ENCODE assay signal across 17 cellular contexts in the genomic region with DNA sequence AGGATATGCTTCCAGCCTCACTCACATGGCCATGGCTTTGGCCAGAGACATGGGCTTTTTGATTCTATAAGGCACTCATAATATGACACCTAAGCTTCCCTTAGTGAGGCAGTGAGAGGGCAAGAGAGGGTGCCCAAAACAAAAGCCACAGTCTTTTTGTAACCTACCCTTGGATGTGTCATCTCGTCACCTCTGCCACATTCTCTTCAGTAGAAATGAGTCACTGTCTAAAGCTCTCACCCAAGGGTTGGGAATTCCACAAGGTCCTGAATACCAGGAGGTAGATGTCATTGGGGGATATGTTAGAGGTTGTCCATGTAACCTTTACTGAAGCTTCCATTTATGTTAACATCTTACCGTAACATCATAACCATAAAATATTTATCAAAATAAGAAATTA.
DNase-seq lines count a peak whose midpoint lies in the region; ATAC-seq and TF ChIP-seq lines count a peak whose summit lies in the region.
"Had no signal": no experiment of that assay in that cellular context is flagged by ENCODE, and none has a peak within 500 bp of the region (broad histone marks: within the 10 kb centered on the region; RNA-seq: fewer than 3 reads in every experiment).

No MANE protein-coding gene starts in this region.

- no peaks in the 10 kb centered on the region for H3K27me3 Mint-ChIP-seq in activated T-cell treated with anti-CD3 and anti-CD28 coated beads, Interleukin-2, amount 50 U/mL, for 4 hours (ENCODE audit: low read depth)
- H3K27me3 Mint-ChIP-seq in activated T-cell treated with anti-CD3 and anti-CD28 coated beads, Interleukin-2, amount 50 U/mL, for 24 hours: no peaks in the 10 kb centered on the region
- H3K27me3 Mint-ChIP-seq: activated naive CD4-positive, alpha-beta T cell treated with anti-CD3 and anti-CD28 coated beads, Interleukin-2, amount 50 U/mL, for 24 hours; memory B cell had no signal

- no peak overlapping the region for H3K27ac ChIP-seq in uterus
- H3K27ac ChIP-seq: spleen, thoracic aorta had no signal

- H3K27ac Mint-ChIP-seq in activated T-cell treated with anti-CD3 and anti-CD28 coated beads, Interleukin-2, amount 50 U/mL, for 24 hours: no peak overlapping the region
- H3K27ac Mint-ChIP-seq: activated naive CD4-positive, alpha-beta T cell treated with anti-CD3 and anti-CD28 coated beads, Interleukin-2, amount 50 U/mL, for 24 hours; memory B cell had no signal

- peaks cover under 1% of the 10 kb centered on the region for H3K4me1 Mint-ChIP-seq in activated T-cell treated with anti-CD3 and anti-CD28 coated beads, Interleukin-2, amount 50 U/mL, for 4 hours (ENCODE audit: low read depth)
- peaks cover 12% of the 10 kb centered on the region for H3K4me1 Mint-ChIP-seq in activated T-cell treated with anti-CD3 and anti-CD28 coated beads, Interleukin-2, amount 50 U/mL, for 24 hours (ENCODE audit: low read depth)

- no peak for TF ChIP-seq POLR2A in uterus (IDR thresholded peaks at IDR 0.05)

- H3K4me3 Mint-ChIP-seq in activated T-cell treated with anti-CD3 and anti-CD28 coated beads, Interleukin-2, amount 50 U/mL, for 4 hours: no peak overlapping the region
- no peak overlapping the region for H3K4me3 Mint-ChIP-seq in activated T-cell treated with anti-CD3 and anti-CD28 coated beads, Interleukin-2, amount 50 U/mL, for 24 hours
- H3K4me3 Mint-ChIP-seq: activated naive CD4-positive, alpha-beta T cell treated with anti-CD3 and anti-CD28 coated beads, Interleukin-2, amount 50 U/mL, for 24 hours; memory B cell had no signal

- peaks cover 0 to 2% of the 10 kb centered on the region in 2 donors for H3K36me3 ChIP-seq in uterus
- peaks cover 9% of the 10 kb centered on the region for H3K36me3 ChIP-seq in MG63

- H3K4me3 ChIP-seq in choroid plexus epithelial cell (ENCODE audit: low read depth, low read length) (no peak overlapping the region), uterus (no peak overlapping the region), MG63 (no peak overlapping the region)
- H3K4me3 ChIP-seq: spleen, thoracic aorta had no signal

- DNase-seq in activated T-cell treated with anti-CD3 and anti-CD28 coated beads, Interleukin-2, amount 50 U/mL, for 4 hours: no peak
- DNase-seq in activated T-cell treated with anti-CD3 and anti-CD28 coated beads, Interleukin-2, amount 50 U/mL, for 24 hours: no peak
- DNase-seq in LoVo (ENCODE audit: low spot score) (peak; percentile 39), choroid plexus epithelial cell (ENCODE audit: low read depth) (peak; percentile 34), renal cortical epithelial cell (ENCODE audit: low read depth) (peak; percentile 38), uterus (no peak), MG63 (no peak)
- DNase-seq in effector CD8-positive, alpha-beta T cell (lab: John Stamatoyannopoulos, UW): no peak
- DNase-seq: KBM-7, NCI-H187, NCI-H748 treated with DMSO at 0.1 percent for 48 hours, nucleus accumbens, SIG-M5, spleen had no signal

- H3K4me1 ChIP-seq in uterus: no peaks in the 10 kb centered on the region
- H3K4me1 ChIP-seq: spleen had no signal

- H3K9me3 Mint-ChIP-seq in activated T-cell treated with anti-CD3 and anti-CD28 coated beads, Interleukin-2, amount 50 U/mL, for 4 hours: no peaks in the 10 kb centered on the region
- peaks cover 2% of the 10 kb centered on the region for H3K9me3 Mint-ChIP-seq in activated T-cell treated with anti-CD3 and anti-CD28 coated beads, Interleukin-2, amount 50 U/mL, for 24 hours
- H3K9me3 Mint-ChIP-seq: memory B cell had no signal

- H3K27me3 ChIP-seq in uterus (no peaks in the 10 kb centered on the region), MG63 (no peaks in the 10 kb centered on the region)
- H3K27me3 ChIP-seq: spleen had no signal

- peaks cover 45% of the 10 kb centered on the region for H3K36me3 Mint-ChIP-seq in activated T-cell treated with anti-CD3 and anti-CD28 coated beads, Interleukin-2, amount 50 U/mL, for 4 hours (ENCODE audit: insufficient read depth)
- peaks cover 50% of the 10 kb centered on the region for H3K36me3 Mint-ChIP-seq in activated T-cell treated with anti-CD3 and anti-CD28 coated beads, Interleukin-2, amount 50 U/mL, for 24 hours (ENCODE audit: low read depth)

- H3K9me3 ChIP-seq in uterus (no peaks in the 10 kb centered on the region), MG63 (no peaks in the 10 kb centered on the region)
- H3K9me3 ChIP-seq: spleen, thoracic aorta had no signal

- TF ChIP-seq CTCF in choroid plexus epithelial cell (conservative IDR thresholded peaks at IDR 0.05; ENCODE audit: low read depth, low read length) (no peak), uterus (IDR thresholded peaks at IDR 0.05) (no peak)

- intact Hi-C loops in uterus (cut with DNase I; ENCODE audit: low total_unique reads): no loop called here

- peak; percentile 73 to 87 for ATAC-seq in activated T-cell treated with anti-CD3 and anti-CD28 coated beads, Interleukin-2, amount 50 U/mL, for 4 hours

Comparison
In these comparisons a context has a peak if more than half of its experiments do, and no peak if none do; other contexts are left out.
1. DNase-seq: peak in LoVo (single experiment), choroid plexus epithelial cell (single experiment) and renal cortical epithelial cell (single experiment); none in activated T-cell treated with anti-CD3 and anti-CD28 coated beads, Interleukin-2, amount 50 U/mL, for 4 hours (single experiment), activated T-cell treated with anti-CD3 and anti-CD28 coated beads, Interleukin-2, amount 50 U/mL, for 24 hours (single experiment), uterus (0 of 2), effector CD8-positive, alpha-beta T cell (single experiment) and MG63 (single experiment).